ENCODE assay signal across 8 cellular contexts in genomic region chr11:112962854-112963367, GRCh38. TPM values are rescaled to one million over a fixed set of nuclear protein-coding genes. Genes with fewer than 3 reads are reported as not detected.
DNase-seq lines count a peak whose midpoint lies in the region; ATAC-seq and TF ChIP-seq lines count a peak whose summit lies in the region.

No MANE protein-coding gene starts in this region.

- H3K9me3 ChIP-seq in mammary epithelial cell (replicated peaks; ENCODE audit: insufficient read depth, low read length) = no peaks in the 10 kb centered on the region

- no peak for ATAC-seq in HG03469 (IDR thresholded peaks at IDR 0.05; ENCODE audit: unreplicated experiment)

- no peak overlapping the region for H3K9ac ChIP-seq in mammary epithelial cell (ENCODE audit: insufficient read depth, low read length)

- no CpG with 5 or more reads among the region's 55 CpGs for WGBS in mammary epithelial cell (ENCODE audit: low coverage, missing lambda C conversion rate)

- DNase-seq in NCI-H1694 treated with DMSO at 0.1 percent for 48 hours (lab: John Stamatoyannopoulos, UW) (peak; percentile 23), NCI-H1694 (lab: John Stamatoyannopoulos, UW) (no peak), NCI-H2196 (lab: John Stamatoyannopoulos, UW; ENCODE audit: unreplicated experiment) (peak; percentile 78), mammary epithelial cell (no peak), iris pigment epithelial cell (ENCODE audit: low read depth) (peak; percentile 47), RKO (ENCODE audit: low spot score) (no peak)

- peaks cover 47% of the 10 kb centered on the region for H3K27me3 ChIP-seq in mammary epithelial cell (ENCODE audit: insufficient read depth, low read length)

- H3K4me3 ChIP-seq in mammary epithelial cell (replicated peaks in 1 of 3; ENCODE audit: insufficient read depth in 1 of 3, low read depth in 2 of 3, low read length in 3 of 3) (no peak overlapping the region), skin epidermis (peak overlapping the region in 6 of 7 experiments; percentile 10 to 51 (median 34))

- intact Hi-C loops in mammary epithelial cell (cut with micrococcal nuclease) = loop anchor here (10.0 kb wide), 1 partner anchor 378 kb away; no protein-coding TSS in a partner anchor

- H3K79me2 ChIP-seq in mammary epithelial cell (ENCODE audit: insufficient read depth, low read length) = no peaks in the 10 kb centered on the region

- no peak for TF ChIP-seq CTCF in mammary epithelial cell (conservative IDR thresholded peaks at IDR 0.05 in 1 of 2, IDR thresholded peaks at IDR 0.05 in 1 of 2; ENCODE audit: extremely low read depth in 1 of 2, insufficient read depth in 1 of 2, low read depth in 1 of 2, low read length in 2 of 2)

- H3K36me3 ChIP-seq in mammary epithelial cell (ENCODE audit: insufficient read depth, low read length) = no peaks in the 10 kb centered on the region

- dilution Hi-C loops in mammary epithelial cell (cut with HindIII; ENCODE audit: low sequenced_read_pairs) = no loop called here

- CTCF ChIA-PET in mammary epithelial cell (lab: Charles Lee; ENCODE audit: low non-redundant PET) = no interaction called here

- H4K20me1 ChIP-seq in mammary epithelial cell (ENCODE audit: insufficient read depth, low read length) = no peaks in the 10 kb centered on the region

- no TSS peak for BruUV-seq in mammary epithelial cell (replicated peaks; lab: Mats Ljungman, UMichigan)

- in situ Hi-C loops in mammary epithelial cell (cut with MboI; ENCODE audit: low sequenced_read_pairs in 2 of 2) = no loop called here

- peaks cover 18% of the 10 kb centered on the region for H3K4me1 ChIP-seq in mammary epithelial cell (ENCODE audit: insufficient read depth, low read length)

- peak overlapping the region; percentile 33 for H2AFZ ChIP-seq in mammary epithelial cell (ENCODE audit: low read depth, low read length)

- H3K4me2 ChIP-seq in mammary epithelial cell (ENCODE audit: insufficient read depth, low read depth, low read length) = peak overlapping the region; percentile 87

- no peak overlapping the region for H3K27ac ChIP-seq in mammary epithelial cell (ENCODE audit: insufficient read depth, low read depth, low read length)
- no peak overlapping the region for H3K27ac ChIP-seq in skin epidermis

RNA-seq across cellular contexts. Expression of gene NCAM1, which starts 1.7 kb away (rescaled TPM):
- under 1 TPM in 1 of 2 donors, not detected in 1; 0.17 TPM for total RNA-seq in mammary epithelial cell
- 0.05 TPM for polyA plus RNA-seq in mammary epithelial cell
- polyA minus RNA-seq in mammary epithelial cell = 0.16 TPM

Comparison
In these comparisons a context has a peak if more than half of its experiments do, and no peak if none do; other contexts are left out.
1. DNase-seq: peak in NCI-H1694 treated with DMSO at 0.1 percent for 48 hours (single experiment), NCI-H2196 (single experiment) and iris pigment epithelial cell (single experiment); none in NCI-H1694 (single experiment), mammary epithelial cell (single experiment) and RKO (single experiment).
2. H3K4me3 ChIP-seq: peak in skin epidermis (6 of 7); none in mammary epithelial cell (0 of 3).